17 cellular contexts compared by ENCODE assay signal in the genomic region with DNA sequence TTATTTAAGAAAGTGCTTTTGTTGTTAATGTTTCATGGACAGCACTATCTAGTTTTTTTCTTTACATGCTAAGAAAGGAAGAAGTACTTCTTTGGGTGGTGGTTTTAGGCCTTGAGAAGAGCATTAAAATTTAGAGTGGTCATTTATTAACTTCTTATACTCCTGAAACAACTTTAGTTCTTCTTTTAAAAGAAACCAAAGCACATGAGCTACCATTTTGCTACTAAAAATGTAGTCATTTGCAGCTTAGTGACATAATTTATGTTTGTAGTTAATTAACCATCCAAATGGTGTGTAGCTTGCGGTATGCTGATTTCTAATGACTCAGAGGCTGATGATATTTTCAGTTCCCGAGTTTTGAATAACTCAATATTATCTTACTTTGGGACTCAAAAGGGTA.
"Had no signal": no experiment of that assay in that cellular context is flagged by ENCODE, and none has a peak within 500 bp of the region (broad histone marks: within the 10 kb centered on the region; RNA-seq: fewer than 3 reads in every experiment).

No MANE protein-coding gene starts in this region.

- H3K4me3 Mint-ChIP-seq: memory B cell, mesothelial cell of epicardium, natural killer cell, neural crest cell had no signal

- H3K36me3 Mint-ChIP-seq: mesothelial cell of epicardium, natural killer cell had no signal

- ATAC-seq: esophagus mucosa, gastrocnemius medialis, lower lobe of right lung, natural killer cell had no signal

- H3K27ac Mint-ChIP-seq: memory B cell, mesothelial cell of epicardium, natural killer cell had no signal

- H3K27me3 Mint-ChIP-seq: memory B cell had no signal

- H3K4me1 Mint-ChIP-seq: memory B cell, mesothelial cell of epicardium, natural killer cell, neural crest cell had no signal

- H3K9me3 Mint-ChIP-seq: memory B cell, mesothelial cell of epicardium, natural killer cell, neural crest cell had no signal

- DNase-seq: effector memory CD4-positive, alpha-beta T cell; gastrocnemius medialis; islet precursor cell; left ventricle myocardium inferior; lower lobe of right lung; natural killer cell; posterior cingulate gyrus; sigmoid colon; stimulated activated CD4-positive, alpha-beta T cell treated with anti-CD3 and anti-CD28 coated beads, Interleukin-12 subunit alpha, Interleukin-12 subunit beta, amount 100 ng/mL, for 4 hours; stimulated activated naive CD4-positive, alpha-beta T cell; stomach; substantia nigra; trophoblast cell had no signal
